1 cellular context compared by ENCODE assay signal in the genomic region with DNA sequence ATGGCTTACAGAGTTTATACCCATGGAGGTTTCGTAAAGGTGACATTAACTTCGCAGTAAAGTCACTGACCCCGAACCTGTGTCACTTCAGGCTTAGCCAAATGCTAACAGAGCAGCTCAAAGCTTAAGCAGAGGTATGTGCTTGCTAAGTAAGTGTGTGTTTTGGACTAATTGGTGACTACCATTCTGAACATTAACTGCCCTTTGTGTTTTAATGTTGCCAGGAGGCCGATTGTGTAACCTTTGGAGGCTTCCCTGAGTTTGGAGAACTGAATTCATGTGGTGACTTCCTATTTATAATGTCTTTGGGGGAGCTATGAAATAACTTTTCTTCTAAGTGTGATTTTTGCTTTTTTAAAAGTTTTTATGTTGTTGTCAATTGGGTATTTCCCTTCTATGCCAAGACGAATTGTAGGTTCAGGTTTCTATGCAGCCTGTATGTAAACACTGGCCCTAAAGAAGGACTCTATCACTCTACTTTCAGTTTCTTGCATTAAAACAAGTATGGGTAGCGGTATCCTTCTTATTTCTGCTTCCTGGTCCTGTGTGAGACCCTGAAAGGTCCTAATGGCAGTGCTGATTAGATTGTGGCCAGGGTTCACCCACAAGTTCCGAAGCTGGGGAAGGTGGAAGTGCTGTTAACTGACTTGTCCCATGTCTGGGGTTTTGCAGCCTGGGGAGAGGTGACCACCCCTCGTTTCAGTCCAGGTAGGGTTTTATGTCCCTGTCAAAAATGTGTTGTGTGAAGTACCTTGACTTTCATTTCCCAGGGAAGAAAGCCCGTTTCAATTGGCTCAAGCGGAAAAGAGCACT.
TF ChIP-seq lines count a peak whose summit lies in the region.

No MANE protein-coding gene starts in this region.

TF ChIP-seq in GM23338, 12 proteins besides CTCF, POLR2A, EP300 and RAD21 (continued from another document):
- TF ChIP-seq REST (IDR thresholded peaks at IDR 0.05; ENCODE audit: unreplicated experiment), result no peak
- no peak for TF ChIP-seq ZNF114 (CRISPR knock-in tag; IDR thresholded peaks at IDR 0.05)
- TF ChIP-seq CREB1 (CRISPR knock-in tag; IDR thresholded peaks at IDR 0.05; ENCODE audit: low read depth), result no peak
- TF ChIP-seq EZH2 (IDR thresholded peaks at IDR 0.05; ENCODE audit: low read depth, unreplicated experiment), result no peak
- TF ChIP-seq NANOG (IDR thresholded peaks at IDR 0.05; ENCODE audit: borderline replicate concordance), result no peak
